Comparison of ENCODE assay signal across 18 cellular contexts in the genomic region with DNA sequence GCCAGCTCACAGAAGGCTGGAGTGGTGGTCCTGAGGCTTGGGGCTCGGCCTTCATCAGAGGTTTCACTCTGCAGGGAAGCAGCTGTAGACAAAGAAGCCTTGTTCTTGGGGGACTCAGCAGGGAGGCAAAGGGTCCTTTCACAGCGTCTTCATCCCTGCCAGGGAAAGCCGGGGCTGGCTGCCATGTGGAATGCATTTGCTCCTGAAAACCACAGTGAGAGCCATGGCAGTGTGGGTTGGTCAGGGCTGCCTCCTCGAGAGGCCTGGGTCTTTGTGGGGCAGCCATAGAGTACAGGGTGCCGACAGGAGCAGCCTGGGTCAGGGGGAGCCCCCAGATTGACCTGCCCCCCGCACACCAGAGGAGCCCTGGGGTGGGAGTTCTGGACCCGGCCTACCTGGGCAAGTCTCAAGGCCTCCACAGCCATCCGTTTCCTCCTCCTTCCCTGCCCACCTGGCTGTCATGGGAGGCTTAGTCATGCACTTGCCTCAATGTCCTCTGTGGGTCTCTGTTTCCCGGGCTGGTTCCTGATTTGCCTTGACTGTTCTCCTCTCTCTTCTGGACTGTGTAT.
"Had no signal": no experiment of that assay in that cellular context is flagged by ENCODE, and none has a peak within 500 bp of the region (broad histone marks: within the 10 kb centered on the region; RNA-seq: fewer than 3 reads in every experiment).

No MANE protein-coding gene starts in this region.

- H3K27ac Mint-ChIP-seq: stimulated activated memory B cell treated with anti-CD40 and anti-IgM and Interleukin-4, amounts not matched to agents 10 μg/mL and 1 μg/mL and 100 μg/mL, for 72 hours; T-cell had no signal

- H3K27ac ChIP-seq: left lung, ovary, spleen, testis, upper lobe of left lung had no signal

- H3K4me1 ChIP-seq: left lung, upper lobe of left lung had no signal

- H3K9me3 Mint-ChIP-seq: stimulated activated memory B cell treated with anti-CD40 and anti-IgM and Interleukin-4, amounts not matched to agents 10 μg/mL and 1 μg/mL and 100 μg/mL, for 72 hours; T-cell had no signal

- H3K9me3 ChIP-seq: left lung, ovary, spleen, testis, upper lobe of left lung had no signal

- H3K4me1 Mint-ChIP-seq: stimulated activated memory B cell treated with anti-CD40 and anti-IgM and Interleukin-4, amounts not matched to agents 10 μg/mL and 1 μg/mL and 100 μg/mL, for 72 hours had no signal

- DNase-seq: activated CD4-positive, alpha-beta T cell treated with anti-CD3 and anti-CD28 coated beads, Interleukin-2, amount 50 U/mL, for 1 hour; activated CD4-positive, CD25-positive, alpha-beta regulatory T cell treated with anti-CD3 and anti-CD28 coated beads, Interleukin-2, amount 50 U/mL, for 72 hours; activated CD8-positive, alpha-beta memory T cell treated with anti-CD3 and anti-CD28 coated beads, Interleukin-2, amount 50 U/mL, for 48 hours; activated effector memory CD4-positive, alpha-beta T cell treated with Interleukin-2 at 50 U/mL for 16 hours; activated naive CD4-positive, alpha-beta T cell treated with anti-CD3 and anti-CD28 coated beads, Interleukin-2, amount 50 U/mL, for 16 hours; activated T-cell treated with anti-CD3 and anti-CD28 coated beads, Interleukin-2, amount 50 U/mL, for 48 hours; dermis blood vessel endothelial cell; effector memory CD4-positive, alpha-beta T cell; glutamatergic neuron; left lung; ovary; spleen; stimulated activated CD4-positive, alpha-beta T cell treated with anti-CD3 and anti-CD28 coated beads, Interleukin-4, amount 100 ng/mL, for 4 hours; T-cell; testis; upper lobe of left lung had no signal

- H3K36me3 Mint-ChIP-seq: stimulated activated memory B cell treated with anti-CD40 and anti-IgM and Interleukin-4, amounts not matched to agents 10 μg/mL and 1 μg/mL and 100 μg/mL, for 72 hours; T-cell had no signal

- H3K4me3 ChIP-seq: left lung, ovary, spleen, testis, upper lobe of left lung had no signal

- H3K4me3 Mint-ChIP-seq: stimulated activated memory B cell treated with anti-CD40 and anti-IgM and Interleukin-4, amounts not matched to agents 10 μg/mL and 1 μg/mL and 100 μg/mL, for 72 hours; T-cell had no signal

- ATAC-seq: left lung; stimulated activated memory B cell treated with anti-CD40 and anti-IgM and Interleukin-4, amounts not matched to agents 10 μg/mL and 1 μg/mL and 100 μg/mL, for 72 hours; T-cell had no signal

- FAIRE-seq: astrocyte had no signal

- H3K27me3 ChIP-seq: ovary, testis, upper lobe of left lung had no signal

- H3K36me3 ChIP-seq: left lung, ovary, spleen, upper lobe of left lung had no signal
